1 cellular context compared by ENCODE assay signal in the genomic region with DNA sequence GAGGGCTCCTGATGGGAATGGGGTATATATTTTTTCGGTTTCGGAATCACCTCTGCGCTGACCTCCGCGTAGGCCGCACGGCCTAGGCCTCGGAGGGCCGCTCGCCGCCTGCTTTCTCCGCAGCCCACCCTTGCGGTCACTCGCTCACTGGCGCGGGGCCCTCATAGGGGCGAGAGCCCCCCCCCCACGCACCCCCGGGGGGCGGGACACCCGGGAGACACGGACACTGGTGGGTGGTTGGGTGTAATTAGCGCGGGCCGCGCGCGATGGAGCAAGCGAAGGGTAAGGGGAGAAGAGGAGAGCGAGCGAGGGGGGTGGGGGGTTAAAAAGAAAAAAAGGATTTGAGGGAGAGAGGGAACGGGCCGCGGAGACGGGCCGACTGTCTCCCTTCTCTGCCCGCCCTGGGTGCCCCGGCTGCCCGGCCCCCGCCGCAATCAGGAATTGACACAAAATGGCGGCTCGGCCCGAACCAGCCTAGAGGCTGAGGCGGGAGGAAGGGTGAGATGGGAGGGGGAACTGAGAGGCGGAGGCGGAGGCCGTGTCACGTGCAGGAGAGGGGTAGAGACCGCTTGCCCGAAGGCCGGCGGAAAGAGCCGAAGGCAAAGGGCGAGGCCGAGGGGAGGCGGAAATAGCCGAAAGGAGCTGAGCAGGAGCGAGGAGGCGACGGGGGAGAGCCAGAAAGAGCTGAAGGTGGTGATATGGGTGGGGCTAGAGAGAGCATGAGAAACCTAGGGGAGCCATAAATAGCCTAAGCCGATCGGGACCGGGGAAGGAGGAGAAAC.
TF ChIP-seq lines count a peak whose summit lies in the region.

No MANE protein-coding gene starts in this region.

TF ChIP-seq in K562, 482 proteins besides CTCF, POLR2A, EP300 and RAD21 (continued from another document and continues in another):
- TF ChIP-seq IRF9 (tag; IDR thresholded peaks at IDR 0.05) (no peak), CAMTA2 (CRISPR knock-in tag; conservative IDR thresholded peaks at IDR 0.05) (no peak; the same call in 1 of the 2 replicates), NR2C2 (CRISPR knock-in tag; IDR thresholded peaks at IDR 0.05) (no peak), NR2C2 (tag; IDR thresholded peaks at IDR 0.05) (peak; percentile 67; the same call in 1 of the 2 replicates), CBX8 (IDR thresholded peaks at IDR 0.05; ENCODE audit: borderline replicate concordance, extremely low read depth, low read depth, low read length, poor library complexity, severe bottlenecking) (no peak), TBP (optimal IDR thresholded peaks at IDR 0.05; ENCODE audit: low read depth, low read length) (no peak), ZFX (CRISPR knock-in tag; IDR thresholded peaks at IDR 0.05) (peak; percentile 100), ZSCAN29 (IDR thresholded peaks at IDR 0.05) (0 out of 2 replicates have a peak, but pooled peaks have one; percentile 17), KAT8 (IDR thresholded peaks at IDR 0.05; ENCODE audit: low read depth) (peak; percentile 82; the same call in 1 of the 2 replicates), ZNF217 (CRISPR knock-in tag; IDR thresholded peaks at IDR 0.05) (no peak), ZNF668 (CRISPR knock-in tag; IDR thresholded peaks at IDR 0.05) (no peak), BRF2 (IDR thresholded peaks at IDR 0.05; ENCODE audit: borderline replicate concordance, insufficient read depth, insufficient read length) (no peak), ZFP1 (CRISPR knock-in tag; IDR thresholded peaks at IDR 0.05) (no peak), HDAC1 (IDR thresholded peaks at IDR 0.05) (peak in 1 of 2 experiments; percentile 56; a peak in 2 of 4 replicates), ZNF778 (CRISPR knock-in tag; IDR thresholded peaks at IDR 0.05) (no peak), KLF16 (IDR thresholded peaks at IDR 0.05) (no peak), TAF1 (IDR thresholded peaks at IDR 0.05; ENCODE audit: control insufficient read depth, extremely low read depth, insufficient read depth, low read length, severe bottlenecking) (peak; percentile 85), ZNF143 (CRISPR knock-in tag; IDR thresholded peaks at IDR 0.05) (no peak), ZNF175 (CRISPR knock-in tag; IDR thresholded peaks at IDR 0.05; ENCODE audit: low read depth) (0 out of 2 replicates have a peak, but pooled peaks have one; percentile 87), BDP1 (IDR thresholded peaks at IDR 0.05; ENCODE audit: insufficient read depth, insufficient read length) (no peak), ZNF395 (CRISPR knock-in tag; IDR thresholded peaks at IDR 0.05) (peak; percentile 90; the same call in 1 of the 2 replicates), NR4A1 (CRISPR knock-in tag; IDR thresholded peaks at IDR 0.05) (no peak), NR4A1 (tag; IDR thresholded peaks at IDR 0.05) (0 out of 2 replicates have a peak, but pooled peaks have one; percentile 60), ZNF354B (CRISPR knock-in tag; IDR thresholded peaks at IDR 0.05) (no peak), LARP7 (IDR thresholded peaks at IDR 0.05) (no peak), NRF1 (conservative IDR thresholded peaks at IDR 0.05 in 1 of 2, IDR thresholded peaks at IDR 0.05 in 1 of 2) (peak; percentile 73 to 78), HDAC6 (IDR thresholded peaks at IDR 0.05; ENCODE audit: low read depth, low read length) (no peak), CEBPZ (IDR thresholded peaks at IDR 0.05; ENCODE audit: borderline replicate concordance, low read depth, low read length) (no peak), SMARCA5 (IDR thresholded peaks at IDR 0.05) (no peak), HDAC2 (IDR thresholded peaks at IDR 0.05) (no peak; the same call in 1 of the 2 replicates), ZNF79 (CRISPR knock-in tag; IDR thresholded peaks at IDR 0.05; ENCODE audit: low read depth) (no peak), HLTF (IDR thresholded peaks at IDR 0.05) (no peak), ESRRA (IDR thresholded peaks at IDR 0.05; ENCODE audit: borderline replicate concordance, low read depth) (peak; percentile 56; the same call in 1 of the 2 replicates), KHSRP (IDR thresholded peaks at IDR 0.05) (no peak), MAZ (CRISPR knock-in tag; conservative IDR thresholded peaks at IDR 0.05 in 1 of 2, IDR thresholded peaks at IDR 0.05 in 1 of 2) (peak; percentile 98 to 99), ZNF551 (CRISPR knock-in tag; IDR thresholded peaks at IDR 0.05) (no peak), CBX5 (IDR thresholded peaks at IDR 0.05; ENCODE audit: borderline replicate concordance, low read depth) (no peak), GTF3C2 (IDR thresholded peaks at IDR 0.05; ENCODE audit: borderline replicate concordance, extremely low read depth, insufficient read length) (no peak), HMG20B (CRISPR knock-in tag; IDR thresholded peaks at IDR 0.05) (no peak), RUNX1 (IDR thresholded peaks at IDR 0.05; ENCODE audit: low read depth) (no peak), TCFL5 (CRISPR knock-in tag; conservative IDR thresholded peaks at IDR 0.05) (no peak), NFATC3 (IDR thresholded peaks at IDR 0.05) (no peak), TFAM (CRISPR knock-in tag; conservative IDR thresholded peaks at IDR 0.05) (no peak), SUPT5H (IDR thresholded peaks at IDR 0.05) (no peak; the same call in 1 of the 2 replicates), EZH2 (IDR thresholded peaks at IDR 0.05; ENCODE audit: borderline replicate concordance, low read depth, low read length) (no peak), ARID1B (IDR thresholded peaks at IDR 0.05) (no peak), NR3C1 (CRISPR knock-in tag; IDR thresholded peaks at IDR 0.05) (no peak), PHB2 (IDR thresholded peaks at IDR 0.05; ENCODE audit: low read depth) (peak; percentile 25; the same call in 1 of the 2 replicates), PHF20 (IDR thresholded peaks at IDR 0.05; ENCODE audit: partially characterized antibody) (peak; percentile 34), MCM7 (IDR thresholded peaks at IDR 0.05) (no peak), ARNT (IDR thresholded peaks at IDR 0.05) (no peak), ZBTB33 (CRISPR knock-in tag; IDR thresholded peaks at IDR 0.05) (no peak)
- TF ChIP-seq, protein P1, sequence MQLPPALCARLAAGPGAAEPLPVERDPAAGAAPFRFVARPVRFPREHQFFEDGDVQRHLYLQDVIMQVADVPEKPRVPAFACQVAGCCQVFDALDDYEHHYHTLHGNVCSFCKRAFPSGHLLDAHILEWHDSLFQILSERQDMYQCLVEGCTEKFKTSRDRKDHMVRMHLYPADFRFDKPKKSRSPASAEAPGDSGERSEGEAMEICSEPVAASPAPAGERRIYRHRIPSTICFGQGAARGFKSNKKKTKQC (CRISPR knock-in tag; IDR thresholded peaks at IDR 0.05), result peak; percentile 84; the same call in 1 of the 2 replicates
- TF ChIP-seq, protein P2, sequence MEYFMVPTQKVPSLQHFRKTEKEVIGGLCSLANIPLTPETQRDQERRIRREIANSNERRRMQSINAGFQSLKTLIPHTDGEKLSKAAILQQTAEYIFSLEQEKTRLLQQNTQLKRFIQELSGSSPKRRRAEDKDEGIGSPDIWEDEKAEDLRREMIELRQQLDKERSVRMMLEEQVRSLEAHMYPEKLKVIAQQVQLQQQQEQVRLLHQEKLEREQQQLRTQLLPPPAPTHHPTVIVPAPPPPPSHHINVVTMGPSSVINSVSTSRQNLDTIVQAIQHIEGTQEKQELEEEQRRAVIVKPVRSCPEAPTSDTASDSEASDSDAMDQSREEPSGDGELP (CRISPR knock-in tag; IDR thresholded peaks at IDR 0.05; ENCODE audit: borderline replicate concordance), result peak; percentile 80
- TF ChIP-seq, protein P3, sequence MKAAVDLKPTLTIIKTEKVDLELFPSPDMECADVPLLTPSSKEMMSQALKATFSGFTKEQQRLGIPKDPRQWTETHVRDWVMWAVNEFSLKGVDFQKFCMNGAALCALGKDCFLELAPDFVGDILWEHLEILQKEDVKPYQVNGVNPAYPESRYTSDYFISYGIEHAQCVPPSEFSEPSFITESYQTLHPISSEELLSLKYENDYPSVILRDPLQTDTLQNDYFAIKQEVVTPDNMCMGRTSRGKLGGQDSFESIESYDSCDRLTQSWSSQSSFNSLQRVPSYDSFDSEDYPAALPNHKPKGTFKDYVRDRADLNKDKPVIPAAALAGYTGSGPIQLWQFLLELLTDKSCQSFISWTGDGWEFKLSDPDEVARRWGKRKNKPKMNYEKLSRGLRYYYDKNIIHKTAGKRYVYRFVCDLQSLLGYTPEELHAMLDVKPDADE (conservative IDR thresholded peaks at IDR 0.05; ENCODE audit: control insufficient read depth, low read depth, low read length), result no peak; the same call in 1 of the 2 replicates
